Comparison of ENCODE assay signal across 8 cellular contexts in the genomic region with DNA sequence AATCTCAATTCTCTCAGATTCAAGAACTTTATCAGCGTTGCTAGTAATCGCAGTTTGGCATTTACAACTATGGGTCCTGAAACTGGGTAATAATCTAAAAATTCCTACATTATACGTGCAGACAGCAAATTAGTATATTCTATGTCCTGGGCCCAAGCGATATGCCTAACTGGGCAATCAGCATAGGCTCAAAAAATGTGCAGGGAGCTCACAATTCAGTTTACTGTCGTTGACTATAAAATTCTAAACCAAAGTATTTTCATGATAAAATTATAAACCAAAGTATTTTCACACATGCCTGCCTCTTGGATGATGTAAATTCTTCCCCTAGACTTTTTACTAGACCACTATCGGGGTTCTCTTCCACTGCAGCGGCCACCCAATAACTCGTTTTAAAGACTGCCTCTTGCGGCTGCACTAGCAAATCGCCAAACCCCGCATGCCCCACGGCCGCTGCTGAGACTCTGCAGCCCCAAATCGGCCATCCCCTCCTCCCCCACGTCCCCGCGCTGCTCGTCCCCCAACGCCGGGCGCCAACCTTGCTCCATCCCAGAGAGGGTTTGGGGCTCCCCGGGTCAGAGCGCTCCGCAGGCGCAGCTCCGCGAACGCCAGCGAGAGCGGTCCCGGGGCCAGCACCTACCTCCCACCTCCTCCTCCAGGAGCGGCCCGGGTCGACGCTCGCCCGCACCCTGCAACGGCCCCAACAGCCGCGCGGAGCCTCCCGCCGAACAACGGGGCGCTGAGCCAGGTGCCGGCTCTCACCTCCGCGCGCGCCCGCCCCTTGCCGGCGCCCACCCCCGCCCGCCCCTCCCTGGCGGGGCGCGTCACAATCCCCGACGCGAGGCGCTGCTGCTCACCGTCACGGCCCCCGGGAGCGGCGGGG. TPM values are rescaled to one million over a fixed set of nuclear protein-coding genes. Genes with fewer than 3 reads are reported as not detected.
DNase-seq lines count a peak whose midpoint lies in the region; ATAC-seq and TF ChIP-seq lines count a peak whose summit lies in the region.

No MANE protein-coding gene starts in this region.

- H3K9me3 Mint-ChIP-seq in MCF 10A (ENCODE audit: unreplicated experiment): no peaks in the 10 kb centered on the region

- H3K36me3 ChIP-seq in OCI-LY1 (ENCODE audit: insufficient read depth, low read length) (peaks cover 7% of the 10 kb centered on the region; the same call in 1 of the 2 replicates), kidney epithelial cell (ENCODE audit: control insufficient read depth, insufficient read depth, low read length) (no peaks in the 10 kb centered on the region)

- CTCF ChIA-PET in MCF 10A (lab: Yijun Ruan, JAX): interaction anchor here (0.6 to 3.0 kb wide), 12 partner anchors 10 to 64 kb away, joined by 3 to 16 read pairs (median 4); no protein-coding TSS in a partner anchor

- H3K4me1 ChIP-seq in OCI-LY1 (ENCODE audit: insufficient read depth, low read length, severe bottlenecking): peaks cover 67% of the 10 kb centered on the region

- POLR2A ChIA-PET in MCF 10A (lab: Yijun Ruan, JAX): interaction anchor here (0.7 to 4.7 kb wide), 15 partner anchors 9 to 189 kb away, joined by 3 to 49 read pairs (median 4); partner anchors contain the start of genes CTBS, GNG5 and SPATA1

- peaks cover 50% of the 10 kb centered on the region for H3K79me2 ChIP-seq in OCI-LY1 (ENCODE audit: insufficient read depth, low read length)

- peak overlapping the region; percentile 75 for H3K4me3 ChIP-seq in OCI-LY1 (ENCODE audit: low read depth, low read length, poor library complexity, severe bottlenecking)
- H3K4me3 ChIP-seq in kidney epithelial cell (ENCODE audit: low read depth, low read length): peak overlapping the region; percentile 63

- DNase-seq in Ammon's horn (ENCODE audit: low spot score) (peak; percentile 86), MCF 10A (ENCODE audit: unreplicated experiment) (peak; percentile 48), kidney epithelial cell (ENCODE audit: low read depth) (no peak)
- peak; percentile 26 to 30 for DNase-seq in stimulated activated CD4-positive, alpha-beta T cell treated with anti-CD3 and anti-CD28 coated beads, Interleukin-4, amount 100 ng/mL, for 48 hours (ENCODE audit: low read depth in 2 of 2)

- no peaks in the 10 kb centered on the region for H3K27me3 ChIP-seq in OCI-LY1 (ENCODE audit: insufficient read depth, low read length)
- H3K27me3 ChIP-seq in kidney epithelial cell (ENCODE audit: control insufficient read depth, insufficient read depth, low read length): no peaks in the 10 kb centered on the region

- H4K20me1 ChIP-seq in OCI-LY1 (ENCODE audit: insufficient read depth, low read length): no peaks in the 10 kb centered on the region

- H3K27ac ChIP-seq in OCI-LY1 (ENCODE audit: low read depth, low read length, poor library complexity, severe bottlenecking): peak overlapping the region; percentile 41

- TSS peak; percentile 57 for BruUV-seq in MCF 10A (replicated peaks; lab: Mats Ljungman, UMichigan)

- intact Hi-C loops in MCF 10A (cut with micrococcal nuclease): loop anchor here (2.0 kb wide), 1 partner anchor 63 kb away; no protein-coding TSS in a partner anchor

- H3K36me3 Mint-ChIP-seq in MCF 10A (ENCODE audit: insufficient read depth, unreplicated experiment): peaks cover 6% of the 10 kb centered on the region

- H3K9ac ChIP-seq in OCI-LY1 (ENCODE audit: low read length): peak overlapping the region; percentile 93

- ATAC-seq in GM18502 (IDR thresholded peaks at IDR 0.05; ENCODE audit: poor library complexity, unreplicated experiment): peak; percentile 39
- peak; percentile 35 for ATAC-seq in HG03342 (IDR thresholded peaks at IDR 0.05; ENCODE audit: unreplicated experiment)
- ATAC-seq in HG02763 (IDR thresholded peaks at IDR 0.05; ENCODE audit: unreplicated experiment): no peak

- no peaks in the 10 kb centered on the region for H3K27me3 Mint-ChIP-seq in MCF 10A (ENCODE audit: insufficient read depth, unreplicated experiment)

- peaks cover 6% of the 10 kb centered on the region; the same call in 1 of the 2 replicates for H3F3A ChIP-seq in OCI-LY1 (ENCODE audit: insufficient read depth, low read length)

- peak overlapping the region; percentile 88 for H3K4me2 ChIP-seq in OCI-LY1 (ENCODE audit: low read length)

- peaks cover 40% of the 10 kb centered on the region for H3K4me1 Mint-ChIP-seq in MCF 10A (ENCODE audit: insufficient read depth, unreplicated experiment)

- H3K4me3 Mint-ChIP-seq in MCF 10A (ENCODE audit: unreplicated experiment): peak overlapping the region; percentile 97

- H3K9me3 ChIP-seq in OCI-LY1 (ENCODE audit: low read length): no peaks in the 10 kb centered on the region

- peak; percentile 42 for TF ChIP-seq CTCF in OCI-LY1 (IDR thresholded peaks at IDR 0.05; ENCODE audit: low read length)
- TF ChIP-seq CTCF in MCF 10A (IDR thresholded peaks at IDR 0.05; ENCODE audit: unreplicated experiment): no peak
- peak; percentile 43 for TF ChIP-seq CTCF in kidney epithelial cell (IDR thresholded peaks at IDR 0.05; ENCODE audit: insufficient read depth, low read length, poor library complexity, severe bottlenecking)

- no peaks in the 10 kb centered on the region for H3K9me2 ChIP-seq in OCI-LY1 (ENCODE audit: low read depth, low read length)

- H2AFZ ChIP-seq in OCI-LY1 (ENCODE audit: low read length): no peak overlapping the region

- peak overlapping the region; percentile 83 for H3K27ac Mint-ChIP-seq in MCF 10A (ENCODE audit: low read depth, unreplicated experiment)

RNA-seq across cellular contexts. Expression of gene SSX2IP, which starts 0.5 kb away (rescaled TPM):
- 19.4 and 20.5 TPM in 2 replicates for total RNA-seq in MCF 10A (2022)
- total RNA-seq in kidney epithelial cell: 9.4 and 10.9 TPM in 2 replicates
